In genomic region chr3:177451277-177451880, GRCh38 we compare ENCODE assay signal across 1 cellular context.
TF ChIP-seq lines count a peak whose summit lies in the region.

No MANE protein-coding gene starts in this region.

TF ChIP-seq in GM23338, 12 proteins besides CTCF, POLR2A, EP300 and RAD21 (continued from another document):
- TF ChIP-seq, protein P1, sequence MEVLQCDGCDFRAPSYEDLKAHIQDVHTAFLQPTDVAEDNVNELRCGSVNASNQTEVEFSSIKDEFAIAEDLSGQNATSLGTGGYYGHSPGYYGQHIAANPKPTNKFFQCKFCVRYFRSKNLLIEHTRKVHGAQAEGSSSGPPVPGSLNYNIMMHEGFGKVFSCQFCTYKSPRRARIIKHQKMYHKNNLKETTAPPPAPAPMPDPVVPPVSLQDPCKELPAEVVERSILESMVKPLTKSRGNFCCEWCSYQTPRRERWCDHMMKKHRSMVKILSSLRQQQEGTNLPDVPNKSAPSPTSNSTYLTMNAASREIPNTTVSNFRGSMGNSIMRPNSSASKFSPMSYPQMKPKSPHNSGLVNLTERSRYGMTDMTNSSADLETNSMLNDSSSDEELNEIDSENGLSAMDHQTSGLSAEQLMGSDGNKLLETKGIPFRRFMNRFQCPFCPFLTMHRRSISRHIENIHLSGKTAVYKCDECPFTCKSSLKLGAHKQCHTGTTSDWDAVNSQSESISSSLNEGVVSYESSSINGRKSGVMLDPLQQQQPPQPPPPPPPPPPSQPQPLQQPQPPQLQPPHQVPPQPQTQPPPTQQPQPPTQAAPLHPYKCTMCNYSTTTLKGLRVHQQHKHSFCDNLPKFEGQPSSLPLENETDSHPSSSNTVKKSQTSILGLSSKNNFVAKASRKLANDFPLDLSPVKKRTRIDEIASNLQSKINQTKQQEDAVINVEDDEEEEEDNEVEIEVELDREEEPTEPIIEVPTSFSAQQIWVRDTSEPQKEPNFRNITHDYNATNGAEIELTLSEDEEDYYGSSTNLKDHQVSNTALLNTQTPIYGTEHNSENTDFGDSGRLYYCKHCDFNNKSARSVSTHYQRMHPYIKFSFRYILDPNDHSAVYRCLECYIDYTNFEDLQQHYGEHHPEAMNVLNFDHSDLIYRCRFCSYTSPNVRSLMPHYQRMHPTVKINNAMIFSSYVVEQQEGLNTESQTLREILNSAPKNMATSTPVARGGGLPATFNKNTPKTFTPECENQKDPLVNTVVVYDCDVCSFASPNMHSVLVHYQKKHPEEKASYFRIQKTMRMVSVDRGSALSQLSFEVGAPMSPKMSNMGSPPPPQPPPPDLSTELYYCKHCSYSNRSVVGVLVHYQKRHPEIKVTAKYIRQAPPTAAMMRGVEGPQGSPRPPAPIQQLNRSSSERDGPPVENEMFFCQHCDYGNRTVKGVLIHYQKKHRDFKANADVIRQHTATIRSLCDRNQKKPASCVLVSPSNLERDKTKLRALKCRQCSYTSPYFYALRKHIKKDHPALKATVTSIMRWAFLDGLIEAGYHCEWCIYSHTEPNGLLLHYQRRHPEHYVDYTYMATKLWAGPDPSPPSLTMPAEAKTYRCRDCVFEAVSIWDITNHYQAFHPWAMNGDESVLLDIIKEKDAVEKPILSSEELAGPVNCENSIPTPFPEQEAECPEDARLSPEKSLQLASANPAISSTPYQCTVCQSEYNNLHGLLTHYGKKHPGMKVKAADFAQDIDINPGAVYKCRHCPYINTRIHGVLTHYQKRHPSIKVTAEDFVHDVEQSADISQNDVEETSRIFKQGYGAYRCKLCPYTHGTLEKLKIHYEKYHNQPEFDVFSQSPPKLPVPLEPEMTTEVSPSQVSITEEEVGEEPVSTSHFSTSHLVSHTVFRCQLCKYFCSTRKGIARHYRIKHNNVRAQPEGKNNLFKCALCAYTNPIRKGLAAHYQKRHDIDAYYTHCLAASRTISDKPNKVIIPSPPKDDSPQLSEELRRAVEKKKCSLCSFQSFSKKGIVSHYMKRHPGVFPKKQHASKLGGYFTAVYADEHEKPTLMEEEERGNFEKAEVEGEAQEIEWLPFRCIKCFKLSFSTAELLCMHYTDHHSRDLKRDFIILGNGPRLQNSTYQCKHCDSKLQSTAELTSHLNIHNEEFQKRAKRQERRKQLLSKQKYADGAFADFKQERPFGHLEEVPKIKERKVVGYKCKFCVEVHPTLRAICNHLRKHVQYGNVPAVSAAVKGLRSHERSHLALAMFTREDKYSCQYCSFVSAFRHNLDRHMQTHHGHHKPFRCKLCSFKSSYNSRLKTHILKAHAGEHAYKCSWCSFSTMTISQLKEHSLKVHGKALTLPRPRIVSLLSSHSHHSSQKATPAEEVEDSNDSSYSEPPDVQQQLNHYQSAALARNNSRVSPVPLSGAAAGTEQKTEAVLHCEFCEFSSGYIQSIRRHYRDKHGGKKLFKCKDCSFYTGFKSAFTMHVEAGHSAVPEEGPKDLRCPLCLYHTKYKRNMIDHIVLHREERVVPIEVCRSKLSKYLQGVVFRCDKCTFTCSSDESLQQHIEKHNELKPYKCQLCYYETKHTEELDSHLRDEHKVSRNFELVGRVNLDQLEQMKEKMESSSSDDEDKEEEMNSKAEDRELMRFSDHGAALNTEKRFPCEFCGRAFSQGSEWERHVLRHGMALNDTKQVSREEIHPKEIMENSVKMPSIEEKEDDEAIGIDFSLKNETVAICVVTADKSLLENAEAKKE (CRISPR knock-in tag; IDR thresholded peaks at IDR 0.05), result no peak
- no peak for TF ChIP-seq NANOG (IDR thresholded peaks at IDR 0.05; ENCODE audit: borderline replicate concordance)
